1 cellular context compared by ENCODE assay signal in the genomic region with DNA sequence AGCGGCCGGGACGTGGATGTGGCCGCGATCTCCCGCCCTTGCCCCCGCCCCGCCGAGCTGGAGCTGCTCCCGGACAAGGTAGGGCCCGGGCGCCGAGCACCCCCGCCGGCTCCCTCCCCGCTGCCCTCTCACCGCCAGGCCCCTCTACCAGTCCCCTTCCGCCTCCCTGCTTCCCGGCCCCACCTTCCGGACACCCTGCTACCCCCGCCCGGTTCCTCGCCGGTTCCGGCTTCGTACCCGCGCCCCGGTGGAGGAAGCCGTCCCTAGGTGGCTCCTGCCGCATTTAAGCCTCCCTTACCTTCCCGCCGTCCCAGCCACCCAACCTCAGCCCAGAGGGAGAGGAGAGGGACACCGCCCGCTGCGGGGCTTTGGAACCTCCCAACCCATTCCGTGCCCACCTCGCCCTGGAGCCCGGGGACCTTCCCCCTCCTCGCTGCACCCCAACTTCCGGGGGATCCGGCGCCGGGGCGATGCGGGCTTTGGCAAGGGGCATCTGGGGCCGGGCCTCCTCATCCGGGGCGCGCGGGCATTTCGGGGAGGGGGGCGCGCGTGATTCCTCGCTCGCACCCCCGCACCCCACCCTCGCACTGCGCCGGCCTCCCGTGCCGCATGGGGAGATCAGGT.
TF ChIP-seq lines count a peak whose summit lies in the region.

No MANE protein-coding gene starts in this region.

TF ChIP-seq in HEK293, 187 proteins besides CTCF, POLR2A, EP300 and RAD21 (continued from another document):
- TF ChIP-seq, protein P1, sequence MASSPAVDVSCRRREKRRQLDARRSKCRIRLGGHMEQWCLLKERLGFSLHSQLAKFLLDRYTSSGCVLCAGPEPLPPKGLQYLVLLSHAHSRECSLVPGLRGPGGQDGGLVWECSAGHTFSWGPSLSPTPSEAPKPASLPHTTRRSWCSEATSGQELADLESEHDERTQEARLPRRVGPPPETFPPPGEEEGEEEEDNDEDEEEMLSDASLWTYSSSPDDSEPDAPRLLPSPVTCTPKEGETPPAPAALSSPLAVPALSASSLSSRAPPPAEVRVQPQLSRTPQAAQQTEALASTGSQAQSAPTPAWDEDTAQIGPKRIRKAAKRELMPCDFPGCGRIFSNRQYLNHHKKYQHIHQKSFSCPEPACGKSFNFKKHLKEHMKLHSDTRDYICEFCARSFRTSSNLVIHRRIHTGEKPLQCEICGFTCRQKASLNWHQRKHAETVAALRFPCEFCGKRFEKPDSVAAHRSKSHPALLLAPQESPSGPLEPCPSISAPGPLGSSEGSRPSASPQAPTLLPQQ (tag by site-specific recombination; IDR thresholded peaks at IDR 0.05), result peak; percentile 68; the same call in 1 of the 2 replicates
- TF ChIP-seq SP2 (tag by site-specific recombination; IDR thresholded peaks at IDR 0.05) (peak; percentile 83), KLF16 (tag by site-specific recombination; IDR thresholded peaks at IDR 0.05) (peak; percentile 89), ZBTB7A (tag by site-specific recombination; IDR thresholded peaks at IDR 0.05; ENCODE audit: low read depth) (0 out of 2 replicates have a peak, but pooled peaks have one; percentile 15), HOXC10 (CRISPR knock-in tag; IDR thresholded peaks at IDR 0.05) (no peak), ZNF335 (tag by site-specific recombination; conservative IDR thresholded peaks at IDR 0.05) (peak; percentile 86), ZBTB17 (tag by site-specific recombination; IDR thresholded peaks at IDR 0.05) (peak; percentile 12; the same call in 1 of the 2 replicates), ZNF302 (tag by site-specific recombination; IDR thresholded peaks at IDR 0.05; ENCODE audit: low read depth) (no peak), ZEB2 (tag by site-specific recombination; IDR thresholded peaks at IDR 0.05) (peak; percentile 82), KLF9 (tag by site-specific recombination; IDR thresholded peaks at IDR 0.05; ENCODE audit: low read depth) (0 out of 2 replicates have a peak, but pooled peaks have one; percentile 35), KLF8 (tag by site-specific recombination; IDR thresholded peaks at IDR 0.05) (peak; percentile 76), ZNF239 (tag by site-specific recombination; IDR thresholded peaks at IDR 0.05) (no peak), SP7 (tag by site-specific recombination; IDR thresholded peaks at IDR 0.05) (peak; percentile 49), ZNF394 (tag by site-specific recombination; IDR thresholded peaks at IDR 0.05; ENCODE audit: borderline replicate concordance) (no peak; the same call in 1 of the 2 replicates), GLI2 (tag by site-specific recombination; IDR thresholded peaks at IDR 0.05; ENCODE audit: borderline replicate concordance, low read depth) (no peak)
